Comparison of ENCODE assay signal across 8 cellular contexts in the genomic region with DNA sequence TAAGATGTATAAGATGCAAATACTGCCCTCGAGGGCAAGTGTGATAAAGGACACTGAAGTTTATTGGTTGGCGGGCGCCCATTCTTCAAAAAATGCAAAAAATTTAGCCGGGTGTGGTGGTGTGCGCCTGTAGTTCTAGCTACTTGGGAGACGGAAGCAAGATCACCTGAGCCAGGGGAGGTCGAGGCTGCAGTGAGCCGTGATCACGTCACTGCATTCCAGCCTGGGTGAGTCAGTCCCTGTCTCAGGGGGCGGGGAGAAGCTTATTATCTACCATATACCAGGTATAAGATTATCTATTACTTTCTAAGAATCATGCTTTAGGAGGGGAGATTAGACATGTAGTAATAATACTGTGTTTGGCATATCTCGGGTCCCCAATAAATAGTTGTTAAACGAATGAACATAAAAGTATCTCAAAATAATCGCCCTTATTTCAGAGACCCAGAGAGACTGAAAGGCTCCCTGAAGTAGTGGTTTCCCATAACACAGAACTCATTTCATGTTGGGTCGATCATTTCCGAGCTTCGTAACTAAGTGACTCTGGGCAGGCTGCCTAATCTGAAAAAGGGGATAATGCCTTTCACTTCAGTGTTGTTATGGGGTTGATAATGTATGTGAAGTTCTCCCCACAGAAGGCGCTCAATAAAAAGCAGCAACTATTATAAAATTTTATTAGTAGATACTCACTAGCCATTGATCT. TPM values are rescaled to one million over a fixed set of nuclear protein-coding genes. Genes with fewer than 3 reads are reported as not detected.
DNase-seq lines count a peak whose midpoint lies in the region; ATAC-seq, FAIRE-seq and TF ChIP-seq lines count a peak whose summit lies in the region.

No MANE protein-coding gene starts in this region.

- peak overlapping the region; percentile 46 for H2AFZ ChIP-seq in neuron (ENCODE audit: low read depth, low read length)

- TF ChIP-seq POLR2A in GM12891 (IDR thresholded peaks at IDR 0.05; ENCODE audit: low read depth, low read length), result no peak

- H3K4me3 Mint-ChIP-seq in T-helper 17 cell (peak overlapping the region; percentile 100), endothelial cell (ENCODE audit: unreplicated experiment) (peak overlapping the region; percentile 99)

- H3K36me3 ChIP-seq in neuron (ENCODE audit: insufficient read depth, low read length), result no peaks in the 10 kb centered on the region

- H3K4me1 Mint-ChIP-seq in T-helper 17 cell (peaks cover 31% of the 10 kb centered on the region), endothelial cell (ENCODE audit: unreplicated experiment) (peaks cover 30% of the 10 kb centered on the region)

- H3K27me3 Mint-ChIP-seq in T-helper 17 cell (no peaks in the 10 kb centered on the region), endothelial cell (ENCODE audit: unreplicated experiment) (peaks cover 1% of the 10 kb centered on the region)

- H3K27me3 ChIP-seq in neuron (ENCODE audit: insufficient read depth, low read length), result no peaks in the 10 kb centered on the region

- H3K9me3 Mint-ChIP-seq in endothelial cell (ENCODE audit: unreplicated experiment), result no peaks in the 10 kb centered on the region

- H3K4me3 ChIP-seq in neuron (ENCODE audit: low read length), result peak overlapping the region; percentile 98

- H3K27ac Mint-ChIP-seq in T-helper 17 cell (peak overlapping the region; percentile 100), endothelial cell (ENCODE audit: unreplicated experiment) (peak overlapping the region; percentile 99)

- TF ChIP-seq CTCF in endothelial cell (IDR thresholded peaks at IDR 0.05; ENCODE audit: unreplicated experiment), result no peak

- ATAC-seq in T-helper 17 cell (no peak), GM19395 (IDR thresholded peaks at IDR 0.05; ENCODE audit: unreplicated experiment) (no peak)

- peaks cover 28% of the 10 kb centered on the region for H3K4me1 ChIP-seq in neuron (ENCODE audit: insufficient read depth, low read length)

- peaks cover 3% of the 10 kb centered on the region for H3K36me3 Mint-ChIP-seq in T-helper 17 cell (ENCODE audit: low read depth)
- H3K36me3 Mint-ChIP-seq in endothelial cell (ENCODE audit: low read depth, unreplicated experiment), result no peaks in the 10 kb centered on the region

- no peak for FAIRE-seq in GM12891 (lab: Jason Lieb, UNC)

- H3K9me3 ChIP-seq in T-helper 17 cell (ENCODE audit: control insufficient read depth, low read length, poor library complexity, severe bottlenecking), result no peaks in the 10 kb centered on the region
- H3K9me3 ChIP-seq in neuron (ENCODE audit: low read length), result no peaks in the 10 kb centered on the region

- DNase-seq in DMS 273 (lab: John Stamatoyannopoulos, UW; ENCODE audit: unreplicated experiment) (peak; percentile 56), DMS 273 treated with DMSO at 0.1 percent for 48 hours (lab: John Stamatoyannopoulos, UW) (no peak), T-helper 17 cell (no peak), endothelial cell (ENCODE audit: low spot score) (no peak), NCI-H2227 treated with DMSO at 0.1 percent for 48 hours (lab: John Stamatoyannopoulos, UW) (no peak), GM12891 (ENCODE audit: insufficient read length, low spot score) (no peak)

TF ChIP-seq in GM12891, 5 proteins besides CTCF, POLR2A, EP300 and RAD21:
- TF ChIP-seq PAX5 (IDR thresholded peaks at IDR 0.05; ENCODE audit: insufficient read depth, low read length, severe bottlenecking) (no peak), TAF1 (IDR thresholded peaks at IDR 0.05; ENCODE audit: low read depth, low read length) (no peak), POU2F2 (IDR thresholded peaks at IDR 0.05; ENCODE audit: low read depth, low read length) (no peak), SPI1 (IDR thresholded peaks at IDR 0.05; ENCODE audit: low read depth, low read length) (no peak), POLR2AphosphoS5 (IDR thresholded peaks at IDR 0.05; ENCODE audit: low read depth, low read length) (no peak)

RNA-seq across cellular contexts. Expression of a gene that starts 1.2 kb away (rescaled TPM):
- total RNA-seq in T-helper 17 cell, result 10 to 100 TPM; 27.9 to 36.6 TPM
- total RNA-seq in endothelial cell (ENCODE audit: unreplicated experiment), result 28.2 TPM
- polyA plus RNA-seq in GM12891 (2012; ENCODE audit: low read depth, missing spikeins), result 5.4 TPM

RNA-seq across cellular contexts. Expression of a gene that starts 1.9 kb away (rescaled TPM):
- total RNA-seq in T-helper 17 cell (1 to 10 TPM in 1 of 2 donors, under 1 TPM in 1; 0.97 to 1.3 TPM), endothelial cell (ENCODE audit: unreplicated experiment) (4.9 TPM)
- 1.1 TPM for polyA plus RNA-seq in GM12891 (2012; ENCODE audit: low read depth, missing spikeins)

RNA-seq across cellular contexts. Expression of a gene that starts 57.0 kb away (rescaled TPM):
- total RNA-seq in T-helper 17 cell (not detected), endothelial cell (ENCODE audit: unreplicated experiment) (0.36 TPM)
- polyA plus RNA-seq in GM12891 (2012; ENCODE audit: low read depth, missing spikeins), result not detected
